ENCODE assay signal across 8 cellular contexts in the genomic region with DNA sequence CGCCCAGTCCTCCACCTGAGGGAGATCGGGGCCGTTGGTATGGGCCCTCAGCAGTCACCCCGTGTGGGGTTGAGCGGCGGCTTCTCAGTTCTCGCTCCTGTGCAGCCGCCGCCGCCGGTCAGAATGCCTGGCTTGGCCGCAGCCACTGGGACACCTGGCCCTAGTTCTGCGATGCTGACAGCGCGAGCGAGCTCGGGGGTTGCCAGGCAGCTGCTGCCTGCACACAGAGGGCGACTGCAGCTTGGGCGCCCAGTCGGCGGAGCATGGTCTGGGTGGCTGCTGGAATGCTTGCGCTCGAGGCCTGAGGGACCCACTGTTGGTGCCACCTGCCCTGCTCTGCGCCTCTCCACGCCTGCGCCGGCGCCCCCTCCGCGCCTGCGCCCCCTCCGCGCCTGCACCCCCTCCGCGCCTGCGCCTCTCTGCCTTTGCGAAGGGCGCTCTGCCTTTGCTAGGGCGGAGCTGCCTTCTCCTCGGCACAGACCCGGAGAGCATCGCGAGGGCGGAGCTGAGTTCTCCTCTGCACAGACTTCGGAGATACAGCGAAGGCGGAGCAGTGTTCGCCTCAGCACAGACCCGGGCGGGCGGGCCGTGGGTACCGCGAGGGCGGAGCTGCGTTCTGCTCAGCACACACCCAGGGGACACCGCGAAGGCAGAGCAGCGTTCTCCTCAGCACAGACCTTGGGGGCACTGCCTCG.
A peak's percentile ranks its signal among the peaks of the same experiment; 100 is the strongest.
DNase-seq lines count a peak whose midpoint lies in the region; ATAC-seq and TF ChIP-seq lines count a peak whose summit lies in the region.
"Not testable (repeated sequence)": the region's sequence is repeated elsewhere in the genome, so short reads cannot be mapped to it uniquely, and the experiment has no call there.

No MANE protein-coding gene starts in this region.

- peak; percentile 100 for ATAC-seq in HG03045 (IDR thresholded peaks at IDR 0.05; ENCODE audit: unreplicated experiment)

- H3K4me1 ChIP-seq in esophagus squamous epithelium: peaks cover 6 to 16% (median 11%) of the 10 kb centered on the region in 3 donors

- peak overlapping the region; percentile 43 to 68 (median 52) for H3K4me3 ChIP-seq in esophagus squamous epithelium

- WGBS in esophagus squamous epithelium, 2 donors: 0% methylated on average over 3 of the region's 60 CpGs; no CpG with 5 or more reads in 1 of the 2 donors

- peaks cover 0 to 46% (median 2%) of the 10 kb centered on the region in 4 donors for H3K27me3 ChIP-seq in esophagus squamous epithelium

- not testable (repeated sequence) for H3K36me3 ChIP-seq in esophagus squamous epithelium

- H3K27ac ChIP-seq in esophagus squamous epithelium: peak overlapping the region; percentile 58 to 75 (median 72)

- not testable (repeated sequence) for TF ChIP-seq CTCF in esophagus squamous epithelium (IDR thresholded peaks at IDR 0.05)

- TF ChIP-seq POLR2A in GM19193 (IDR thresholded peaks at IDR 0.05; ENCODE audit: extremely low read depth, insufficient read depth, insufficient read length) (peak; percentile 70), esophagus squamous epithelium (IDR thresholded peaks at IDR 0.05) (peak in 2 of 4 donors; percentile 25 to 71)

- not testable (repeated sequence) for H3K9me3 ChIP-seq in esophagus squamous epithelium

- intact Hi-C loops in esophagus squamous epithelium (cut with DNase I): not testable (repeated sequence)

- DNase-seq in AG20443 (ENCODE audit: low spot score): peak; percentile 66
- DNase-seq in RPMI8226: peak; percentile 89
- DNase-seq in activated T-helper 9 cell treated with anti-CD3 and anti-CD28 coated beads, Interleukin-2, amount 50 U/mL, for 16 hours (ENCODE audit: low read depth): peak; percentile 93
- DNase-seq in esophagus squamous epithelium (lab: John Stamatoyannopoulos, UW): not testable (repeated sequence)
- peak; percentile 85 for DNase-seq in middle frontal gyrus (ENCODE audit: extremely low spot score, low spot score)
- DNase-seq in stimulated activated CD4-positive, alpha-beta T cell treated with anti-CD3 and anti-CD28 coated beads, Interleukin-4, amount 100 ng/mL, for 24 hours: peak; percentile 90
